ENCODE assay signal across 8 cellular contexts in genomic region chr1:220787069-220787614, GRCh38. TPM values are rescaled to one million over a fixed set of nuclear protein-coding genes. Genes with fewer than 3 reads are reported as not detected.
A peak's percentile ranks its signal among the peaks of the same experiment; 100 is the strongest.
DNase-seq lines count a peak whose midpoint lies in the region; ATAC-seq and TF ChIP-seq lines count a peak whose summit lies in the region.

No MANE protein-coding gene starts in this region.

- peak overlapping the region; percentile 65 for H3K9ac ChIP-seq in endodermal cell (ENCODE audit: extremely low read depth, low read length, poor library complexity, severe bottlenecking)

- peak overlapping the region; percentile 96 for H3K27ac Mint-ChIP-seq in endodermal cell

- CTCF ChIA-PET in OCI-LY7 (lab: Charles Lee; ENCODE audit: unreplicated experiment): no interaction called here

- H3K4me1 Mint-ChIP-seq in endodermal cell: peaks cover 31% of the 10 kb centered on the region

- H4K20me1 ChIP-seq in OCI-LY7 (ENCODE audit: insufficient read depth, low read length): no peaks in the 10 kb centered on the region

- POLR2A ChIA-PET in OCI-LY7 (lab: Charles Lee): no interaction called here

- no peaks in the 10 kb centered on the region for H3K9me2 ChIP-seq in OCI-LY7 (ENCODE audit: insufficient read depth, low read length)

- H3K4me3 ChIP-seq in endodermal cell (ENCODE audit: low read length) (peak overlapping the region; percentile 73), muscle layer of duodenum (ENCODE audit: low read depth in 1 of 2, low read length in 2 of 2) (peak overlapping the region; percentile 58 to 84), OCI-LY7 (ENCODE audit: low read depth, low read length, poor library complexity, severe bottlenecking) (no peak overlapping the region)

- H3K27ac ChIP-seq in endodermal cell (ENCODE audit: low read depth, low read length): peak overlapping the region; percentile 35
- no peak overlapping the region for H3K27ac ChIP-seq in muscle layer of duodenum (ENCODE audit: low read length)
- H3K27ac ChIP-seq in OCI-LY7 (ENCODE audit: low read depth, low read length, poor library complexity, severe bottlenecking): no peak overlapping the region

- H2AFZ ChIP-seq in OCI-LY7 (ENCODE audit: low read length): no peak overlapping the region

- H3K36me3 ChIP-seq in endodermal cell (ENCODE audit: control insufficient read depth, insufficient read depth, low read length) (peaks cover 7% of the 10 kb centered on the region), muscle layer of duodenum (ENCODE audit: control insufficient read depth in 1 of 2, insufficient read depth in 2 of 2, low read length in 2 of 2) (peaks cover 0 to 14% of the 10 kb centered on the region in 2 donors), OCI-LY7 (ENCODE audit: insufficient read depth, low read length) (no peaks in the 10 kb centered on the region)

- H3K79me2 ChIP-seq in OCI-LY7 (ENCODE audit: insufficient read depth, low read depth, low read length): no peaks in the 10 kb centered on the region

- H3K27me3 Mint-ChIP-seq in endodermal cell (ENCODE audit: insufficient read depth): no peaks in the 10 kb centered on the region

- H3K4me1 ChIP-seq in endodermal cell (ENCODE audit: control insufficient read depth, insufficient read depth, low read length) (peaks cover 15% of the 10 kb centered on the region), muscle layer of duodenum (ENCODE audit: control insufficient read depth in 1 of 2, insufficient read depth in 2 of 2, low read length in 2 of 2) (peaks cover 0 to 22% of the 10 kb centered on the region in 2 donors), OCI-LY7 (ENCODE audit: insufficient read depth, low read length, poor library complexity, severe bottlenecking) (no peaks in the 10 kb centered on the region)

- intact Hi-C loops in OCI-LY7 (cut with micrococcal nuclease; ENCODE audit: unreplicated experiment): no loop called here

- H3K9me3 Mint-ChIP-seq in endodermal cell: no peaks in the 10 kb centered on the region

- H3K27me3 ChIP-seq in endodermal cell (ENCODE audit: control insufficient read depth, insufficient read depth, low read length, poor library complexity, severe bottlenecking) (no peaks in the 10 kb centered on the region), muscle layer of duodenum (ENCODE audit: low read depth, low read length) (no peaks in the 10 kb centered on the region)

- DNase-seq in NCI-H345 treated with DMSO at 0.1 percent for 48 hours (lab: John Stamatoyannopoulos, UW; ENCODE audit: unreplicated experiment) (peak; percentile 41), endodermal cell (peak; percentile 90), OCI-LY7 (ENCODE audit: low spot score) (no peak), hippocampal formation (lab: John Stamatoyannopoulos, UW) (no peak)
- no peak for DNase-seq in stimulated activated naive CD4-positive, alpha-beta T cell (lab: John Stamatoyannopoulos, UW)

- no peak overlapping the region for H3K4me2 ChIP-seq in OCI-LY7 (ENCODE audit: low read length)

- ATAC-seq in GM18498 (IDR thresholded peaks at IDR 0.05; ENCODE audit: unreplicated experiment) (peak; percentile 48), HG02852 (IDR thresholded peaks at IDR 0.05; ENCODE audit: unreplicated experiment) (peak; percentile 33)

- peak overlapping the region; percentile 80 for H3K4me3 Mint-ChIP-seq in endodermal cell

- WGBS in endodermal cell (ENCODE audit: insufficient coverage in 1 of 2, insufficient read length in 1 of 2), 2 experiments: 3 to 10% methylated on average over 10 to 31 of the region's 32 CpGs

- H3K36me3 Mint-ChIP-seq in endodermal cell (ENCODE audit: low read depth): peaks cover 23% of the 10 kb centered on the region

- no peak for TF ChIP-seq CTCF in endodermal cell (conservative IDR thresholded peaks at IDR 0.05)
- TF ChIP-seq CTCF in OCI-LY7 (conservative IDR thresholded peaks at IDR 0.05; ENCODE audit: low read length): no peak

- BruUV-seq in OCI-LY7 (replicated peaks; lab: Mats Ljungman, UMichigan): no TSS peak

- H3K9me3 ChIP-seq in endodermal cell (ENCODE audit: control insufficient read depth, low read length) (peaks cover 3% of the 10 kb centered on the region), muscle layer of duodenum (ENCODE audit: control insufficient read depth in 1 of 2, low read length in 2 of 2) (no peaks in the 10 kb centered on the region), OCI-LY7 (ENCODE audit: low read length) (no peaks in the 10 kb centered on the region)

RNA-seq across cellular contexts. Expression of gene MTARC1, which starts 0.4 kb away (rescaled TPM):
- total RNA-seq in endodermal cell: 10 to 100 TPM; 53.1 to 75.4 TPM
- polyA plus RNA-seq in endodermal cell (2013, experiment 1 of 2): 18.3 TPM
- polyA plus RNA-seq in endodermal cell (2013, experiment 2 of 2): 16.6 TPM
- not detected in 2 replicates for total RNA-seq in OCI-LY7 (2014; rRNA removed; shearing (Covaris generic))
- not detected in 2 replicates for total RNA-seq in OCI-LY7 (2022)

RNA-seq across cellular contexts. Expression of gene MTARC2, which starts 39.0 kb away (rescaled TPM):
- total RNA-seq in endodermal cell (10 to 100 TPM; 12.3 to 14.5 TPM), OCI-LY7 (2022) (not detected in 2 replicates)
- polyA plus RNA-seq in endodermal cell (2013, experiment 1 of 2): 3.0 TPM
- polyA plus RNA-seq in endodermal cell (2013, experiment 2 of 2): 3.4 TPM
- not detected in 2 replicates for total RNA-seq in OCI-LY7 (2014; rRNA removed; shearing (Covaris generic))

Comparison
In these comparisons a context has a peak if more than half of its experiments do, and no peak if none do; other contexts are left out.
1. DNase-seq: peak in NCI-H345 treated with DMSO at 0.1 percent for 48 hours (single experiment) and endodermal cell (single experiment); none in stimulated activated naive CD4-positive, alpha-beta T cell (0 of 6), OCI-LY7 (single experiment) and hippocampal formation (0 of 2).
2. RNA of gene MTARC1, which starts 0.4 kb away (total RNA-seq): 53.1 to 75.4 TPM in endodermal cell; not detected in OCI-LY7; every median in the first group is over 10 times any median in the second.
3. RNA of gene MTARC2, which starts 39.0 kb away (total RNA-seq): 12.3 to 14.5 TPM in endodermal cell; not detected in OCI-LY7; every median in the first group is over 10 times any median in the second.